ENCODE assay signal across 30 cellular contexts in genomic region chrX:44092778-44093177, GRCh38.
"Had no signal": no experiment of that assay in that cellular context is flagged by ENCODE, and none has a peak within 500 bp of the region (broad histone marks: within the 10 kb centered on the region; RNA-seq: fewer than 3 reads in every experiment).

No MANE protein-coding gene starts in this region.

- H3K27me3 Mint-ChIP-seq: activated B cell treated with CpG ODN at 0.5 μM for 24 hours; activated CD8-positive, alpha-beta T cell treated with anti-CD3 and anti-CD28 coated beads for 36 hours; central memory CD8-positive, alpha-beta T cell; T-helper 17 cell had no signal

- H3K9me3 Mint-ChIP-seq: activated B cell treated with CpG ODN at 0.5 μM for 24 hours; activated CD8-positive, alpha-beta T cell treated with anti-CD3 and anti-CD28 coated beads for 36 hours; activated naive CD4-positive, alpha-beta T cell treated with anti-CD3 and anti-CD28 coated beads, Interleukin-2, amount 10 ng/mL, durations not matched to agents 7 days and 5 days; activated naive CD4-positive, alpha-beta T cell treated with anti-CD3 and anti-CD28 coated beads, Interleukin-2, amount 50 U/mL, for 72 hours; activated naive CD8-positive, alpha-beta T cell treated with anti-CD3 and anti-CD28 coated beads, Interleukin-2, amount 10 ng/mL, durations not matched to agents 7 days and 5 days; activated T-cell treated with anti-CD3 and anti-CD28 coated beads, Interleukin-2, amount 50 U/mL, for 4 hours; activated T-helper 1 cell treated with anti-CD3 and anti-CD28 coated beads, Interleukin-12 subunit alpha, Interleukin-12 subunit beta, Interleukin-2, Interleukin-4 antibody, amounts not matched to agents 30 ng/mL and 10 ng/mL and 1 ng/mL, durations not matched to agents 14 hours and 24 hours and 36 hours; activated T-helper 2 cell treated with anti-CD3 and anti-CD28 coated beads, Interferon-gamma antibody, Interleukin-2, Interleukin-4, amounts not matched to agents 10 μg/mL and 5 μg/mL and 100 μg/mL, durations not matched to agents 14 hours and 24 hours and 36 hours; central memory CD8-positive, alpha-beta T cell; T-helper 2 cell treated with Interferon-gamma antibody and Interleukin-4, amounts not matched to agents 5 μg/mL and 100 μg/mL, for 36 hours had no signal

- H3K27ac ChIP-seq: ascending aorta, brain microvascular endothelial cell, heart left ventricle, WERI-Rb-1 had no signal

- FAIRE-seq: colon, endometrium, frontal cortex had no signal

- H3K4me1 ChIP-seq: ascending aorta, heart left ventricle had no signal

- H3K36me3 ChIP-seq: ascending aorta, brain microvascular endothelial cell, heart left ventricle, WERI-Rb-1 had no signal

- H3K4me1 Mint-ChIP-seq: activated B cell treated with CpG ODN at 0.5 μM for 24 hours; activated naive CD4-positive, alpha-beta T cell treated with anti-CD3 and anti-CD28 coated beads, Interleukin-2, amount 10 ng/mL, durations not matched to agents 7 days and 5 days; activated naive CD8-positive, alpha-beta T cell treated with anti-CD3 and anti-CD28 coated beads, Interleukin-2, amount 10 ng/mL, durations not matched to agents 7 days and 5 days; central memory CD8-positive, alpha-beta T cell; T-helper 17 cell had no signal

- DNase-seq: activated B cell treated with CpG ODN at 0.5 μM for 24 hours; activated CD4-positive, alpha-beta T cell treated with anti-CD3 and anti-CD28 coated beads for 48 hours; activated CD4-positive, alpha-beta T cell treated with anti-CD3 and anti-CD28 coated beads, Interleukin-2, amount 50 U/mL, for 1 hour; activated CD4-positive, alpha-beta T cell treated with anti-CD3 and anti-CD28 coated beads, Interleukin-2, amount 50 U/mL, for 48 hours; activated CD8-positive, alpha-beta memory T cell treated with anti-CD3 and anti-CD28 coated beads for 24 hours; activated CD8-positive, alpha-beta T cell treated with anti-CD3 and anti-CD28 coated beads for 36 hours; activated effector memory CD4-positive, alpha-beta T cell treated with anti-CD3 and anti-CD28 coated beads, Interleukin-2, amount 50 U/mL, for 16 hours; activated naive CD4-positive, alpha-beta T cell treated with anti-CD3 and anti-CD28 coated beads, Interleukin-2, amount 10 ng/mL, durations not matched to agents 7 days and 5 days; activated naive CD8-positive, alpha-beta T cell treated with anti-CD3 and anti-CD28 coated beads, Interleukin-2, amount 10 ng/mL, durations not matched to agents 7 days and 5 days; activated T-cell treated with anti-CD3 and anti-CD28 coated beads, Interleukin-2, amount 50 U/mL, for 4 hours; brain microvascular endothelial cell; cortex of kidney; dermis blood vessel endothelial cell; effector CD8-positive, alpha-beta T cell; foreskin fibroblast; glutamatergic neuron; heart left ventricle; T-helper 1 cell; T-helper 17 cell; T1000; WERI-Rb-1 had no signal

- H3K4me3 Mint-ChIP-seq: activated B cell treated with CpG ODN at 0.5 μM for 24 hours; activated CD8-positive, alpha-beta T cell treated with anti-CD3 and anti-CD28 coated beads for 36 hours; activated naive CD4-positive, alpha-beta T cell treated with anti-CD3 and anti-CD28 coated beads, Interleukin-2, amount 10 ng/mL, durations not matched to agents 7 days and 5 days; activated naive CD8-positive, alpha-beta T cell treated with anti-CD3 and anti-CD28 coated beads, Interleukin-2, amount 10 ng/mL, durations not matched to agents 7 days and 5 days; activated T-cell treated with anti-CD3 and anti-CD28 coated beads, Interleukin-2, amount 50 U/mL, for 4 hours; activated T-helper 1 cell treated with anti-CD3 and anti-CD28 coated beads, Interleukin-12 subunit alpha, Interleukin-12 subunit beta, Interleukin-2, Interleukin-4 antibody, amounts not matched to agents 30 ng/mL and 10 ng/mL and 1 ng/mL, durations not matched to agents 14 hours and 24 hours and 36 hours; central memory CD8-positive, alpha-beta T cell; T-helper 17 cell; T-helper 2 cell treated with Interferon-gamma antibody and Interleukin-4, amounts not matched to agents 5 μg/mL and 100 μg/mL, for 36 hours had no signal

- H3K27me3 ChIP-seq: ascending aorta, brain microvascular endothelial cell had no signal

- H3K9me3 ChIP-seq: ascending aorta, heart left ventricle had no signal

- H3K27ac Mint-ChIP-seq: activated B cell treated with CpG ODN at 0.5 μM for 24 hours; activated CD8-positive, alpha-beta T cell treated with anti-CD3 and anti-CD28 coated beads for 36 hours; activated naive CD4-positive, alpha-beta T cell treated with anti-CD3 and anti-CD28 coated beads, Interleukin-2, amount 10 ng/mL, durations not matched to agents 7 days and 5 days; activated naive CD4-positive, alpha-beta T cell treated with anti-CD3 and anti-CD28 coated beads, Interleukin-2, amount 50 U/mL, for 72 hours; activated naive CD8-positive, alpha-beta T cell treated with anti-CD3 and anti-CD28 coated beads, Interleukin-2, amount 10 ng/mL, durations not matched to agents 7 days and 5 days; activated T-helper 1 cell treated with anti-CD3 and anti-CD28 coated beads, Interleukin-12 subunit alpha, Interleukin-12 subunit beta, Interleukin-2, Interleukin-4 antibody, amounts not matched to agents 30 ng/mL and 10 ng/mL and 1 ng/mL, durations not matched to agents 14 hours and 24 hours and 36 hours; activated T-helper 2 cell treated with anti-CD3 and anti-CD28 coated beads, Interferon-gamma antibody, Interleukin-2, Interleukin-4, amounts not matched to agents 10 μg/mL and 5 μg/mL and 100 μg/mL, durations not matched to agents 14 hours and 24 hours and 36 hours; T-helper 17 cell; T-helper 2 cell treated with Interferon-gamma antibody and Interleukin-4, amounts not matched to agents 5 μg/mL and 100 μg/mL, for 36 hours had no signal

- H3K36me3 Mint-ChIP-seq: activated naive CD4-positive, alpha-beta T cell treated with anti-CD3 and anti-CD28 coated beads, Interleukin-2, amount 10 ng/mL, durations not matched to agents 7 days and 5 days; activated naive CD4-positive, alpha-beta T cell treated with anti-CD3 and anti-CD28 coated beads, Interleukin-2, amount 50 U/mL, for 72 hours; activated naive CD8-positive, alpha-beta T cell treated with anti-CD3 and anti-CD28 coated beads, Interleukin-2, amount 10 ng/mL, durations not matched to agents 7 days and 5 days had no signal

- H3K4me3 ChIP-seq: ascending aorta, heart left ventricle had no signal
